Comparison of ENCODE assay signal across 8 cellular contexts in the genomic region with DNA sequence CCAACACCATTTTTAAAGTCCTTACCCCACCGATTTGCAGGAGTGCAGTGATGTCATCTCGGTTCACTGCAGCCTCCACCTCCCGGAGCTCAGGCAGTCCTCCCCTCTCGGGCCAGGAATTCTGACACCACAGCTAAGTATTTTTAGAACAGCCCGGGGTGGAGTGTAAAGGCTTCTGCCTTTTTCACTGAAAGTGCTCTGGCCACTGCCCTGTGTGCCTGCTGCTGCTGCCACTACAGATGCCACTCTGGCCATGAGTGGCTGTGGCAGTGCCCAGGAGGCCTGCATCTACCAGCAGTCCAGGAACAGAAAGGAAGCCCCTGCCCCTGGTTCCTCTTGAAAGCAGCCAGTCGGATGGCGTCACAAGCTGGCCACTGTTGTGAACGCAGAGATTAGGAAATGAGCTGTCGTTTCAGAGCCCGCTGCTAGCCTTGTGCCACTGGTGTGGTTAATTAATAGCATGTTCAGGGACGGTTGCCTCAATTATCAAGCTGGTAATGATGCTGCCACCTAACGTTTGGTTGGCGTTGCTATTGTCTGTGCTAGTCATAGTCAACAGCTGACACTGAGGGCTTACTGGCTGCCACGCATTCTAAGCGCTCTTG. TPM values are rescaled to one million over a fixed set of nuclear protein-coding genes. Genes with fewer than 3 reads are reported as not detected.
DNase-seq lines count a peak whose midpoint lies in the region; ATAC-seq lines count a peak whose summit lies in the region.

No MANE protein-coding gene starts in this region.

- no peaks in the 10 kb centered on the region for H3K9me3 ChIP-seq in right cardiac atrium (ENCODE audit: control insufficient read depth, low read length)

- no peaks in the 10 kb centered on the region for H3K27me3 ChIP-seq in right cardiac atrium (ENCODE audit: control insufficient read depth, insufficient read depth)

- H3K9me3 Mint-ChIP-seq in activated naive CD8-positive, alpha-beta T cell (ENCODE audit: low read depth): no peaks in the 10 kb centered on the region
- no peaks in the 10 kb centered on the region for H3K9me3 Mint-ChIP-seq in activated naive CD8-positive, alpha-beta T cell treated with anti-CD3 and anti-CD28 coated beads, Interleukin-2, amount 50 U/mL, for 24 hours
- H3K9me3 Mint-ChIP-seq in activated naive CD8-positive, alpha-beta T cell treated with anti-CD3 and anti-CD28 coated beads, Interleukin-2, amount 10 ng/mL, durations not matched to agents 7 days and 5 days: peaks cover 5% of the 10 kb centered on the region

- no peak overlapping the region for H3K4me3 ChIP-seq in right cardiac atrium (ENCODE audit: low read length)

- WGBS in right cardiac atrium: 21% methylated on average over 15 of the region's 15 CpGs

- ATAC-seq in activated naive CD8-positive, alpha-beta T cell treated with anti-CD3 and anti-CD28 coated beads, Interleukin-2, amount 50 U/mL, for 24 hours: no peak
- ATAC-seq in activated naive CD8-positive, alpha-beta T cell treated with anti-CD3 and anti-CD28 coated beads, Interleukin-2, amount 10 ng/mL, durations not matched to agents 7 days and 5 days (ENCODE audit: low read depth): peak; percentile 52
- ATAC-seq in right cardiac atrium (peak; percentile 66 to 84), sciatic nerve (peak; percentile 56), GM21381 (IDR thresholded peaks at IDR 0.05; ENCODE audit: unreplicated experiment) (no peak)

- peak overlapping the region; percentile 82 for H3K27ac ChIP-seq in right cardiac atrium (ENCODE audit: low read length)

- no peak overlapping the region for H3K4me3 Mint-ChIP-seq in activated naive CD8-positive, alpha-beta T cell
- H3K4me3 Mint-ChIP-seq in activated naive CD8-positive, alpha-beta T cell treated with anti-CD3 and anti-CD28 coated beads, Interleukin-2, amount 50 U/mL, for 24 hours: no peak overlapping the region
- no peak overlapping the region for H3K4me3 Mint-ChIP-seq in activated naive CD8-positive, alpha-beta T cell treated with anti-CD3 and anti-CD28 coated beads, Interleukin-2, amount 10 ng/mL, durations not matched to agents 7 days and 5 days

- intact Hi-C loops in right cardiac atrium (cut with DNase I): no loop called here
- intact Hi-C loops in sciatic nerve (cut with DNase I): no loop called here

- no peak for DNase-seq in activated naive CD8-positive, alpha-beta T cell treated with anti-CD3 and anti-CD28 coated beads, Interleukin-2, amount 50 U/mL, for 24 hours
- DNase-seq in NCI-H1105 (lab: John Stamatoyannopoulos, UW): peak; percentile 11
- peak; percentile 11 for DNase-seq in activated naive CD8-positive, alpha-beta T cell treated with anti-CD3 and anti-CD28 coated beads, Interleukin-2, amount 10 ng/mL, durations not matched to agents 7 days and 5 days
- peak; percentile 74 to 88 (median 81) for DNase-seq in right cardiac atrium
- DNase-seq in sciatic nerve (ENCODE audit: low spot score): no peak
- DNase-seq in activated gamma-delta T cell (lab: John Stamatoyannopoulos, UW): no peak

- no peaks in the 10 kb centered on the region for H3K36me3 Mint-ChIP-seq in activated naive CD8-positive, alpha-beta T cell
- peaks cover 20% of the 10 kb centered on the region for H3K36me3 Mint-ChIP-seq in activated naive CD8-positive, alpha-beta T cell treated with anti-CD3 and anti-CD28 coated beads, Interleukin-2, amount 50 U/mL, for 24 hours (ENCODE audit: low read depth)
- H3K36me3 Mint-ChIP-seq in activated naive CD8-positive, alpha-beta T cell treated with anti-CD3 and anti-CD28 coated beads, Interleukin-2, amount 10 ng/mL, durations not matched to agents 7 days and 5 days: peaks cover 11% of the 10 kb centered on the region

- H3K4me1 ChIP-seq in right cardiac atrium (ENCODE audit: control insufficient read depth, insufficient read depth, low read length): peaks cover 12% of the 10 kb centered on the region

- POLR2A ChIA-PET in activated naive CD8-positive, alpha-beta T cell treated with anti-CD3 and anti-CD28 coated beads, Interleukin-2, amount 10 ng/mL, durations not matched to agents 7 days and 5 days (lab: Charles Lee): no interaction called here

- H3K27ac Mint-ChIP-seq in activated naive CD8-positive, alpha-beta T cell: peak overlapping the region; percentile 50
- H3K27ac Mint-ChIP-seq in activated naive CD8-positive, alpha-beta T cell treated with anti-CD3 and anti-CD28 coated beads, Interleukin-2, amount 50 U/mL, for 24 hours: no peak overlapping the region
- no peak overlapping the region for H3K27ac Mint-ChIP-seq in activated naive CD8-positive, alpha-beta T cell treated with anti-CD3 and anti-CD28 coated beads, Interleukin-2, amount 10 ng/mL, durations not matched to agents 7 days and 5 days

- H3K4me1 Mint-ChIP-seq in activated naive CD8-positive, alpha-beta T cell (ENCODE audit: low read depth): no peaks in the 10 kb centered on the region
- peaks cover 7% of the 10 kb centered on the region for H3K4me1 Mint-ChIP-seq in activated naive CD8-positive, alpha-beta T cell treated with anti-CD3 and anti-CD28 coated beads, Interleukin-2, amount 50 U/mL, for 24 hours
- H3K4me1 Mint-ChIP-seq in activated naive CD8-positive, alpha-beta T cell treated with anti-CD3 and anti-CD28 coated beads, Interleukin-2, amount 10 ng/mL, durations not matched to agents 7 days and 5 days: peaks cover 3% of the 10 kb centered on the region

- no peaks in the 10 kb centered on the region for H3K27me3 Mint-ChIP-seq in activated naive CD8-positive, alpha-beta T cell
- no peaks in the 10 kb centered on the region for H3K27me3 Mint-ChIP-seq in activated naive CD8-positive, alpha-beta T cell treated with anti-CD3 and anti-CD28 coated beads, Interleukin-2, amount 50 U/mL, for 24 hours
- H3K27me3 Mint-ChIP-seq in activated naive CD8-positive, alpha-beta T cell treated with anti-CD3 and anti-CD28 coated beads, Interleukin-2, amount 10 ng/mL, durations not matched to agents 7 days and 5 days: no peaks in the 10 kb centered on the region

RNA-seq across cellular contexts. Expression of a gene that starts 23.6 kb away (rescaled TPM):
- 10 to 100 TPM; 44.5 to 52.3 TPM for total RNA-seq in activated naive CD8-positive, alpha-beta T cell treated with anti-CD3 and anti-CD28 coated beads, Interleukin-2, amount 10 ng/mL, durations not matched to agents 7 days and 5 days
- total RNA-seq in right cardiac atrium (10 to 100 TPM; 36.2 to 44.8 (median 42.5) TPM), sciatic nerve (68.2 TPM)
- 20.1 TPM for polyA plus RNA-seq in right cardiac atrium

Comparison
In these comparisons a context has a peak if more than half of its experiments do, and no peak if none do; other contexts are left out.
1. ATAC-seq: peak in activated naive CD8-positive, alpha-beta T cell treated with anti-CD3 and anti-CD28 coated beads, Interleukin-2, amount 10 ng/mL, durations not matched to agents 7 days and 5 days (single experiment), right cardiac atrium (2 of 2) and sciatic nerve (single experiment); none in activated naive CD8-positive, alpha-beta T cell treated with anti-CD3 and anti-CD28 coated beads, Interleukin-2, amount 50 U/mL, for 24 hours (single experiment) and GM21381 (single experiment).
2. DNase-seq: peak in NCI-H1105 (single experiment), activated naive CD8-positive, alpha-beta T cell treated with anti-CD3 and anti-CD28 coated beads, Interleukin-2, amount 10 ng/mL, durations not matched to agents 7 days and 5 days (single experiment) and right cardiac atrium (3 of 3); none in activated naive CD8-positive, alpha-beta T cell treated with anti-CD3 and anti-CD28 coated beads, Interleukin-2, amount 50 U/mL, for 24 hours (single experiment), sciatic nerve (single experiment) and activated gamma-delta T cell (single experiment).